In the genomic region with DNA sequence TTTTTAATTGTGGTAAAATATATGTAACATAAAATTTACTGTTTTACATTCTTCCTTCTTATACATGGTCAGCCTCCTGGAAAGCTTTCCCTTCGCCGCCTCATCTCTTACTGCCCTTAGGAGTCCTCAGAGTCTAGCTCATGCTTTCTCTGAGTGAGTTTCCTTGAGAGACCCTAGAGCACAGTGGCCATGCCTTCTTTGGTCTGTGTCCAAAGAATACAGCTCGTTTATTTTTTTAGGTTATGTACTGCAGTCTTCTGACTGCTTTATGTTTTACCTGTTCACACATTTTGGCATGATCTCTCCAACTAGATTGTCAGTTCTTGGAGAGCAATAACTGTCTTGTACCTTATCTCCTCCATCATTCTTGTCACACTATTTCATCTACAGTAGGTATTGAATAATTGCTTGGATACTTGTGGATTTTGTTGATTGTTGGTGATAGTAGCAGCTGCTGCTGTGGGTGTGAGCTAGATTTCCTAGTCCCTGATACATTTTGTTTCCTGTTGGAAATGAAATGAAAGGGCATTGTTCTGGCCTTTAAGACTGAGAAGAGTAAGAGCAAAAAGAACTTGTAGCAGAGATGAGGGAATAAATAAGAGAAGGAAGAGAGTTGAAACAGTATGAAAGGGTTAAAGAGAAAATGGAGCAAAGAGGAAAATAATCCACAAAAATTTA, we compare ENCODE assay signal across 13 cellular contexts. TPM values are rescaled to one million over a fixed set of nuclear protein-coding genes. Genes with fewer than 3 reads are reported as not detected.
DNase-seq lines count a peak whose midpoint lies in the region; ATAC-seq, FAIRE-seq and TF ChIP-seq lines count a peak whose summit lies in the region.
"Had no signal": no experiment of that assay in that cellular context is flagged by ENCODE, and none has a peak within 500 bp of the region (broad histone marks: within the 10 kb centered on the region; RNA-seq: fewer than 3 reads in every experiment).

No MANE protein-coding gene starts in this region.

- no peak for ATAC-seq in HepG2
- no peak for ATAC-seq in right lobe of liver
- ATAC-seq in right cardiac atrium = peak in 1 of 2 donors; percentile 49
- no peak for ATAC-seq in upper lobe of right lung
- ATAC-seq in gastroesophageal sphincter = no peak

- POLR2A ChIA-PET in HepG2 (lab: Yijun Ruan, JAX) = interaction anchor here (3.0 kb wide), 1 partner anchor 11 kb away, joined by 17 read pairs; the partner anchor contains the start of gene ARIH2
- POLR2A ChIA-PET in activated CD4-positive, alpha-beta memory T cell treated with anti-CD3 and anti-CD28 coated beads, Interleukin-2, amount 10 ng/mL, durations not matched to agents 7 days and 5 days (lab: Charles Lee) = interaction anchor here (1.0 to 7.7 kb wide), 9 partner anchors 11 to 212 kb away, joined by 3 to 90 read pairs (median 3); partner anchors contain the start of genes ARIH2, IP6K2, NDUFAF3 and PRKAR2A

- H3K4me1 Mint-ChIP-seq in activated CD4-positive, alpha-beta memory T cell treated with anti-CD3 and anti-CD28 coated beads, Interleukin-2, amount 10 ng/mL, durations not matched to agents 7 days and 5 days = peaks cover 75% of the 10 kb centered on the region

- no peak for TF ChIP-seq CTCF in HepG2 (CRISPR knock-in tag; IDR thresholded peaks at IDR 0.05)
- TF ChIP-seq CTCF in right lobe of liver (IDR thresholded peaks at IDR 0.05) = no peak
- no peak for TF ChIP-seq CTCF in upper lobe of right lung (IDR thresholded peaks at IDR 0.05)
- TF ChIP-seq CTCF in gastroesophageal sphincter (IDR thresholded peaks at IDR 0.05) = no peak

- H3K27ac ChIP-seq in HepG2 (ENCODE audit: extremely low read length, insufficient read depth, low read length) (no peak overlapping the region), right lobe of liver (no peak overlapping the region), right cardiac atrium (ENCODE audit: low read length) (peak overlapping the region; percentile 61), upper lobe of right lung (peak overlapping the region; percentile 12), gastroesophageal sphincter (no peak overlapping the region), Karpas-422 (ENCODE audit: low read length) (no peak overlapping the region)

- H3K9me3 ChIP-seq in HepG2 (ENCODE audit: low read length) = no peaks in the 10 kb centered on the region
- H3K9me3 ChIP-seq in right lobe of liver = no peaks in the 10 kb centered on the region
- no peaks in the 10 kb centered on the region for H3K9me3 ChIP-seq in right cardiac atrium (ENCODE audit: control insufficient read depth, low read length)
- no peaks in the 10 kb centered on the region for H3K9me3 ChIP-seq in upper lobe of right lung
- H3K9me3 ChIP-seq in gastroesophageal sphincter = no peaks in the 10 kb centered on the region
- H3K9me3 ChIP-seq in Karpas-422 (ENCODE audit: low read length) = no peaks in the 10 kb centered on the region
- H3K9me3 ChIP-seq: esophagus squamous epithelium, sigmoid colon had no signal

- H3K9me3 Mint-ChIP-seq in activated CD4-positive, alpha-beta memory T cell treated with anti-CD3 and anti-CD28 coated beads, Interleukin-2, amount 10 ng/mL, durations not matched to agents 7 days and 5 days = no peaks in the 10 kb centered on the region

- peaks cover 14 to 68% of the 10 kb centered on the region in 2 experiments for H3K36me3 ChIP-seq in HepG2 (replicated peaks in 1 of 2; ENCODE audit: control insufficient read depth in 1 of 2, insufficient read depth in 2 of 2, low read length in 2 of 2)
- peaks cover 0 to 31% (median 9%) of the 10 kb centered on the region in 4 donors for H3K36me3 ChIP-seq in right lobe of liver
- H3K36me3 ChIP-seq in upper lobe of right lung = peaks cover 71% of the 10 kb centered on the region
- H3K36me3 ChIP-seq in gastroesophageal sphincter = peaks cover 0 to 71% of the 10 kb centered on the region in 2 donors
- peaks cover 66% of the 10 kb centered on the region for H3K36me3 ChIP-seq in Karpas-422 (ENCODE audit: insufficient read depth, low read length)

- peaks cover 16% of the 10 kb centered on the region for H4K20me1 ChIP-seq in HepG2 (ENCODE audit: insufficient read depth, low read length)
- H4K20me1 ChIP-seq in Karpas-422 (ENCODE audit: insufficient read depth, low read depth, low read length) = peaks cover 25% of the 10 kb centered on the region

- H3K27me3 Mint-ChIP-seq in activated CD4-positive, alpha-beta memory T cell treated with anti-CD3 and anti-CD28 coated beads, Interleukin-2, amount 10 ng/mL, durations not matched to agents 7 days and 5 days = no peaks in the 10 kb centered on the region

- no peak for DNase-seq in HepG2 (ENCODE audit: low spot score)
- no peak for DNase-seq in right lobe of liver
- DNase-seq in activated CD4-positive, alpha-beta memory T cell treated with anti-CD3 and anti-CD28 coated beads, Interleukin-2, amount 10 ng/mL, durations not matched to agents 7 days and 5 days = no peak
- no peak for DNase-seq in right cardiac atrium
- DNase-seq in upper lobe of right lung = no peak
- no peak for DNase-seq in GM12892 (ENCODE audit: insufficient read length)
- no peak for DNase-seq in Karpas-422
- DNase-seq: esophagus squamous epithelium, NCI-H1436 treated with DMSO at 0.1 percent for 48 hours, NCI-H510A, RPMI8226, sigmoid colon had no signal

- intact Hi-C loops in HepG2 (cut with micrococcal nuclease; ENCODE audit: unreplicated experiment) = no loop called here
- intact Hi-C loops in right lobe of liver (cut with DNase I) = no loop called here
- intact Hi-C loops in right cardiac atrium (cut with DNase I) = no loop called here
- intact Hi-C loops in upper lobe of right lung (cut with DNase I) = no loop called here

- H3K9ac ChIP-seq in HepG2 (ENCODE audit: insufficient read depth, low read depth, low read length) (no peak overlapping the region), Karpas-422 (ENCODE audit: low read length) (no peak overlapping the region)

- H2AFZ ChIP-seq in HepG2 (ENCODE audit: low read length) (no peak overlapping the region), Karpas-422 (ENCODE audit: low read length) (no peak overlapping the region)

- BruUV-seq in HepG2 (replicated peaks; lab: Mats Ljungman, UMichigan) = no TSS peak

- no peak overlapping the region for H3K4me3 Mint-ChIP-seq in activated CD4-positive, alpha-beta memory T cell treated with anti-CD3 and anti-CD28 coated beads, Interleukin-2, amount 10 ng/mL, durations not matched to agents 7 days and 5 days

- H3K27ac Mint-ChIP-seq in activated CD4-positive, alpha-beta memory T cell treated with anti-CD3 and anti-CD28 coated beads, Interleukin-2, amount 10 ng/mL, durations not matched to agents 7 days and 5 days = peak overlapping the region; percentile 67

- no peak for TF ChIP-seq RAD21 in HepG2 (CRISPR knock-in tag; IDR thresholded peaks at IDR 0.05)

- peaks cover 20% of the 10 kb centered on the region for H3K4me1 ChIP-seq in HepG2 (ENCODE audit: insufficient read depth, low read length)
- peaks cover 0 to 33% (median 6%) of the 10 kb centered on the region in 4 donors for H3K4me1 ChIP-seq in right lobe of liver
- peaks cover 4% of the 10 kb centered on the region for H3K4me1 ChIP-seq in right cardiac atrium (ENCODE audit: control insufficient read depth, insufficient read depth, low read length)
- H3K4me1 ChIP-seq in upper lobe of right lung = peaks cover 41% of the 10 kb centered on the region
- H3K4me1 ChIP-seq in gastroesophageal sphincter = peaks cover 0 to 73% (median 16%) of the 10 kb centered on the region in 3 donors
- peaks cover 4% of the 10 kb centered on the region; the same call in 1 of the 2 replicates for H3K4me1 ChIP-seq in Karpas-422 (ENCODE audit: low read length)

- no peaks in the 10 kb centered on the region for H3K9me2 ChIP-seq in Karpas-422 (replicated peaks; ENCODE audit: insufficient read depth, low read length)

- no peak for FAIRE-seq in HepG2 (lab: Jason Lieb, UNC)
- no peak for FAIRE-seq in GM12892 (lab: Jason Lieb, UNC)

- H3K27me3 ChIP-seq in HepG2 (ENCODE audit: control insufficient read depth in 1 of 2, insufficient read depth in 2 of 2, low read length in 2 of 2) (no peaks in the 10 kb centered on the region), right lobe of liver (no peaks in the 10 kb centered on the region), right cardiac atrium (ENCODE audit: control insufficient read depth, insufficient read depth) (no peaks in the 10 kb centered on the region), upper lobe of right lung (no peaks in the 10 kb centered on the region), gastroesophageal sphincter (no peaks in the 10 kb centered on the region), Karpas-422 (ENCODE audit: low read length) (no peaks in the 10 kb centered on the region)
- H3K27me3 ChIP-seq: esophagus squamous epithelium, sigmoid colon had no signal

- no peak for TF ChIP-seq EP300 in HepG2 (IDR thresholded peaks at IDR 0.05; ENCODE audit: low read depth in 2 of 2, low read length in 2 of 2)
- no peak for TF ChIP-seq EP300 in HepG2 (CRISPR knock-in tag; IDR thresholded peaks at IDR 0.05; ENCODE audit: borderline replicate concordance)
- TF ChIP-seq EP300 in gastroesophageal sphincter (IDR thresholded peaks at IDR 0.05) = no peak

- TF ChIP-seq POLR2A in HepG2 (IDR thresholded peaks at IDR 0.05; ENCODE audit: insufficient read depth in 1 of 2, low read depth in 2 of 2, low read length in 2 of 2) (no peak), right lobe of liver (IDR thresholded peaks at IDR 0.05) (no peak), GM12892 (IDR thresholded peaks at IDR 0.05; ENCODE audit: low read depth, low read length) (no peak), gastroesophageal sphincter (IDR thresholded peaks at IDR 0.05) (no peak)

- in situ Hi-C loops in HepG2 (cut with HindIII; ENCODE audit: extremely low pct_ligation_motif_present, low pct_unique_long_range_greater_than_20kb) = no loop called here

- H3K4me3 ChIP-seq in HepG2 (replicated peaks in 1 of 3; ENCODE audit: insufficient read depth in 1 of 3, low read depth in 2 of 3, low read length in 3 of 3) (no peak overlapping the region), right lobe of liver (no peak overlapping the region), right cardiac atrium (ENCODE audit: low read length) (no peak overlapping the region), upper lobe of right lung (no peak overlapping the region), gastroesophageal sphincter (no peak overlapping the region), Karpas-422 (ENCODE audit: low read length) (no peak overlapping the region)
- H3K4me3 ChIP-seq: esophagus squamous epithelium, sigmoid colon had no signal

- H3K79me2 ChIP-seq in HepG2 (ENCODE audit: insufficient read depth, low read length) = peaks cover 75% of the 10 kb centered on the region
- H3K79me2 ChIP-seq in Karpas-422 (ENCODE audit: low read length) = peaks cover 95% of the 10 kb centered on the region

- 87% methylated on average over 3 of the region's 3 CpGs for WGBS in HepG2 (ENCODE audit: low lambda C conversion rate)
- 40% methylated on average over 2 of the region's 3 CpGs for WGBS in right lobe of liver (ENCODE audit: insufficient coverage, low coverage, low lambda C conversion rate, missing lambda C conversion rate)
- WGBS in right cardiac atrium = 52% methylated on average over 3 of the region's 3 CpGs
- WGBS in gastroesophageal sphincter (ENCODE audit: low coverage in 1 of 2), 2 donors = 0 to 63% methylated on average over 1 to 3 of the region's 3 CpGs

- peaks cover 73% of the 10 kb centered on the region for H3K36me3 Mint-ChIP-seq in activated CD4-positive, alpha-beta memory T cell treated with anti-CD3 and anti-CD28 coated beads, Interleukin-2, amount 10 ng/mL, durations not matched to agents 7 days and 5 days (ENCODE audit: low read depth)

- CTCF ChIA-PET in HepG2 (lab: Yijun Ruan, JAX; ENCODE audit: low intra/inter-chr PET ratio, low total read pairs) = no interaction called here
- CTCF ChIA-PET in activated CD4-positive, alpha-beta memory T cell treated with anti-CD3 and anti-CD28 coated beads, Interleukin-2, amount 10 ng/mL, durations not matched to agents 7 days and 5 days (lab: Charles Lee) = interaction anchor here (0.9 to 3.8 kb wide), 6 partner anchors 11 to 78 kb away, joined by 3 to 28 read pairs (median 6); partner anchors contain the start of genes ARIH2 and WDR6

- H3K4me2 ChIP-seq in HepG2 (ENCODE audit: low read depth, low read length) (no peak overlapping the region), Karpas-422 (ENCODE audit: low read depth, low read length, poor library complexity, severe bottlenecking) (no peak overlapping the region)

RNA-seq across cellular contexts. Expression of gene ARIH2, which starts 10.9 kb away (rescaled TPM):
- total RNA-seq in HepG2 (2016; rRNA removed; fragmentation: Illumina TruSeq; extraction: Trizol) (83.3 and 86.9 TPM in 2 replicates), right lobe of liver (10 to 100 TPM; 34.4 to 44.9 (median 38.2) TPM), right cardiac atrium (100 to 1,000 TPM in 2 of 4 donors, 10 to 100 TPM in 2; 95.5 to 122 (median 103) TPM), upper lobe of right lung (88.1 TPM), gastroesophageal sphincter (100 to 1,000 TPM in 3 of 4 donors, 10 to 100 TPM in 1; 92.2 to 143 (median 123) TPM)
- 64.2 and 67.9 TPM in 2 replicates for total RNA-seq in HepG2 (2016; cell fraction: cytosol; rRNA removed; fragmentation: Illumina TruSeq; extraction: Trizol; ENCODE audit: low read depth)
- total RNA-seq in HepG2 (2016; cell fraction: insoluble cytoplasmic fraction; rRNA removed; fragmentation: Illumina TruSeq; extraction: Trizol) = 79.6 and 84.8 TPM in 2 replicates
- 118 and 127 TPM in 2 replicates for total RNA-seq in HepG2 (2016; cell fraction: membrane; rRNA removed; fragmentation: Illumina TruSeq; extraction: Trizol)
- total RNA-seq in HepG2 (2016; cell fraction: nucleus; rRNA removed; fragmentation: Illumina TruSeq; extraction: Trizol) = 60.3 and 60.4 TPM in 2 replicates
- polyA plus RNA-seq in HepG2 (2011; rRNA removed) (64.8 and 74.4 TPM in 2 replicates), right cardiac atrium (62.2 TPM)
- polyA plus RNA-seq in HepG2 (2011; cell fraction: cytosol; rRNA removed) = 57.1 and 64.0 TPM in 2 replicates
- 87.9 and 103 TPM in 2 replicates for polyA plus RNA-seq in HepG2 (2011; cell fraction: nucleus; rRNA removed)
- 42.6 and 46.2 TPM in 2 replicates for polyA plus RNA-seq in HepG2 (2012)
- polyA plus RNA-seq in HepG2 (2016; cell fraction: cytosol; fragmentation: Illumina TruSeq; extraction: Trizol; ENCODE audit: low read depth) = 53.1 and 65.3 TPM in 2 replicates
- 73.2 and 82.8 TPM in 2 replicates for polyA plus RNA-seq in HepG2 (2016; cell fraction: insoluble cytoplasmic fraction; fragmentation: Illumina TruSeq; extraction: Trizol; ENCODE audit: low read depth)
- polyA plus RNA-seq in HepG2 (2016; cell fraction: membrane; fragmentation: Illumina TruSeq; extraction: Trizol; ENCODE audit: low read depth) = 94.1 and 102 TPM in 2 replicates
- 110 and 120 TPM in 2 replicates for polyA plus RNA-seq in HepG2 (2016; cell fraction: nucleus; fragmentation: Illumina TruSeq; extraction: Trizol; ENCODE audit: insufficient read depth, low read depth)
- polyA minus RNA-seq in HepG2 (2011; rRNA and poly(A)+ RNA removed; ENCODE audit: low replicate concordance) = 104 and 215 TPM in 2 replicates
- 28.0 and 36.0 TPM in 2 replicates for polyA minus RNA-seq in HepG2 (2011; cell fraction: cytosol; rRNA and poly(A)+ RNA removed)
- 64.8 and 87.0 TPM in 2 replicates for polyA minus RNA-seq in HepG2 (2011; cell fraction: nucleus; rRNA and poly(A)+ RNA removed)
- total RNA-seq in activated CD4-positive, alpha-beta memory T cell treated with anti-CD3 and anti-CD28 coated beads, Interleukin-2, amount 10 ng/mL, durations not matched to agents 7 days and 5 days = 100 to 1,000 TPM; 100 TPM
- 39.6 TPM for polyA plus RNA-seq in GM12892 (2012; ENCODE audit: missing spikeins)
- 86.4 and 113 TPM in 2 replicates for total RNA-seq in Karpas-422 (2014; rRNA removed; shearing (Covaris generic); ENCODE audit: low replicate concordance)

RNA-seq across cellular contexts. Expression of gene SLC25A20, which starts 30.8 kb away (rescaled TPM):
- total RNA-seq in HepG2 (2016; rRNA removed; fragmentation: Illumina TruSeq; extraction: Trizol) = 25.4 and 26.6 TPM in 2 replicates
- 4.5 and 5.9 TPM in 2 replicates for total RNA-seq in HepG2 (2016; cell fraction: cytosol; rRNA removed; fragmentation: Illumina TruSeq; extraction: Trizol; ENCODE audit: low read depth)
- 25.7 and 27.5 TPM in 2 replicates for total RNA-seq in HepG2 (2016; cell fraction: insoluble cytoplasmic fraction; rRNA removed; fragmentation: Illumina TruSeq; extraction: Trizol)
- 9.2 and 10.0 TPM in 2 replicates for total RNA-seq in HepG2 (2016; cell fraction: membrane; rRNA removed; fragmentation: Illumina TruSeq; extraction: Trizol)
- total RNA-seq in HepG2 (2016; cell fraction: nucleus; rRNA removed; fragmentation: Illumina TruSeq; extraction: Trizol) = 19.7 and 25.4 TPM in 2 replicates
- 21.1 and 21.9 TPM in 2 replicates for polyA plus RNA-seq in HepG2 (2011; rRNA removed)
- 10.2 and 20.1 TPM in 2 replicates for polyA plus RNA-seq in HepG2 (2011; cell fraction: cytosol; rRNA removed)
- polyA plus RNA-seq in HepG2 (2011; cell fraction: nucleus; rRNA removed) = 12.0 and 22.2 TPM in 2 replicates
- polyA plus RNA-seq in HepG2 (2012) = 13.7 and 16.2 TPM in 2 replicates
- polyA plus RNA-seq in HepG2 (2016; cell fraction: cytosol; fragmentation: Illumina TruSeq; extraction: Trizol; ENCODE audit: low read depth) = 5.2 and 5.4 TPM in 2 replicates
- 20.6 and 21.9 TPM in 2 replicates for polyA plus RNA-seq in HepG2 (2016; cell fraction: insoluble cytoplasmic fraction; fragmentation: Illumina TruSeq; extraction: Trizol; ENCODE audit: low read depth)
- 8.0 and 9.1 TPM in 2 replicates for polyA plus RNA-seq in HepG2 (2016; cell fraction: membrane; fragmentation: Illumina TruSeq; extraction: Trizol; ENCODE audit: low read depth)
- 31.3 and 31.5 TPM in 2 replicates for polyA plus RNA-seq in HepG2 (2016; cell fraction: nucleus; fragmentation: Illumina TruSeq; extraction: Trizol; ENCODE audit: insufficient read depth, low read depth)
- 7.9 and 9.7 TPM in 2 replicates for polyA minus RNA-seq in HepG2 (2011; rRNA and poly(A)+ RNA removed; ENCODE audit: low replicate concordance)
- polyA minus RNA-seq in HepG2 (2011; cell fraction: cytosol; rRNA and poly(A)+ RNA removed) = 5.2 and 5.8 TPM in 2 replicates
- polyA minus RNA-seq in HepG2 (2011; cell fraction: nucleus; rRNA and poly(A)+ RNA removed) = 4.1 and 11.4 TPM in 2 replicates
- total RNA-seq in right lobe of liver = 100 to 1,000 TPM in 2 of 6 experiments, 10 to 100 TPM in 4; 54.4 to 114 (median 82.3) TPM
- 10 to 100 TPM; 25.6 to 29.5 TPM for total RNA-seq in activated CD4-positive, alpha-beta memory T cell treated with anti-CD3 and anti-CD28 coated beads, Interleukin-2, amount 10 ng/mL, durations not matched to agents 7 days and 5 days
- 10 to 100 TPM; 43.6 to 48.2 (median 45.1) TPM for total RNA-seq in right cardiac atrium
- 57.7 TPM for polyA plus RNA-seq in right cardiac atrium
- total RNA-seq in upper lobe of right lung = 26.0 TPM
- 14.0 TPM for polyA plus RNA-seq in GM12892 (2012; ENCODE audit: missing spikeins)
- 10 to 100 TPM; 19.0 to 47.0 (median 23.9) TPM for total RNA-seq in gastroesophageal sphincter
- total RNA-seq in Karpas-422 (2014; rRNA removed; shearing (Covaris generic); ENCODE audit: low replicate concordance) = 20.5 and 33.8 TPM in 2 replicates

Comparison
In these comparisons a context has a peak if more than half of its experiments do, and no peak if none do; other contexts are left out.
1. H3K27ac ChIP-seq: peak in right cardiac atrium (single experiment) and upper lobe of right lung (single experiment); none in HepG2 (single experiment), right lobe of liver (0 of 3), gastroesophageal sphincter (0 of 4) and Karpas-422 (single experiment).